In genomic region chr1:205446828-205447227, GRCh38 we compare ENCODE assay signal across 2 cellular contexts.
A peak's percentile ranks its signal among the peaks of the same experiment; 100 is the strongest.
TF ChIP-seq lines count a peak whose summit lies in the region.

No MANE protein-coding gene starts in this region.

TF ChIP-seq in HCT116, 20 proteins besides CTCF, POLR2A, EP300 and RAD21 (continued from another document):
- no peak for TF ChIP-seq ZBTB33 (IDR thresholded peaks at IDR 0.05; ENCODE audit: extremely low read depth, insufficient replicate concordance, low read length)
- TF ChIP-seq MAX (IDR thresholded peaks at IDR 0.05): no peak
- no peak for TF ChIP-seq FOSL1 (IDR thresholded peaks at IDR 0.05; ENCODE audit: low read depth)
- TF ChIP-seq ELF1 (IDR thresholded peaks at IDR 0.05; ENCODE audit: borderline replicate concordance, low read depth): no peak
- TF ChIP-seq SRF (IDR thresholded peaks at IDR 0.05; ENCODE audit: low read depth): no peak
- TF ChIP-seq EZH2 (IDR thresholded peaks at IDR 0.05): no peak
- no peak for TF ChIP-seq TCF7L2 (IDR thresholded peaks at IDR 0.05; ENCODE audit: borderline replicate concordance, extremely low read depth, insufficient read depth, insufficient read length)
TF ChIP-seq in HCT116: peak in this region for 0.

TF ChIP-seq in WTC11, 78 proteins besides CTCF, POLR2A, EP300 and RAD21:
- TF ChIP-seq PRDM15 (CRISPR knock-in tag; IDR thresholded peaks at IDR 0.05): peak; percentile 93
- TF ChIP-seq STAT6 (CRISPR knock-in tag; conservative IDR thresholded peaks at IDR 0.05; ENCODE audit: low read depth): no peak
